15 cellular contexts compared by ENCODE assay signal in genomic region chr6:75933387-75933975, GRCh38.
"Had no signal": no experiment of that assay in that cellular context is flagged by ENCODE, and none has a peak within 500 bp of the region (broad histone marks: within the 10 kb centered on the region; RNA-seq: fewer than 3 reads in every experiment).

No MANE protein-coding gene starts in this region.

- H3K9me3 ChIP-seq: body of pancreas, ovary, thoracic aorta, vagina had no signal

- H3K36me3 ChIP-seq: ovary, thoracic aorta, vagina had no signal

- ATAC-seq: activated CD8-positive, alpha-beta memory T cell treated with anti-CD3 and anti-CD28 coated beads, Interleukin-2, amount 10 ng/mL, durations not matched to agents 7 days and 5 days; activated naive CD4-positive, alpha-beta T cell treated with anti-CD3 and anti-CD28 coated beads, Interleukin-2, amount 50 U/mL, for 72 hours; body of pancreas had no signal

- H3K27ac ChIP-seq: body of pancreas, ovary, thoracic aorta, vagina had no signal

- DNase-seq: activated CD4-positive, alpha-beta T cell treated with anti-CD3 and anti-CD28 coated beads for 1 hour; activated CD4-positive, alpha-beta T cell treated with anti-CD3 and anti-CD28 coated beads, Interleukin-2, amount 50 U/mL, for 48 hours; activated CD8-positive, alpha-beta memory T cell treated with anti-CD3 and anti-CD28 coated beads, Interleukin-2, amount 10 ng/mL, durations not matched to agents 7 days and 5 days; activated effector memory CD4-positive, alpha-beta T cell treated with anti-CD3 and anti-CD28 coated beads, Interleukin-2, amount 50 U/mL, for 16 hours; activated T-cell treated with anti-CD3 and anti-CD28 coated beads, Interleukin-2, amount 50 U/mL, for 24 hours; amniotic stem cell; body of pancreas; dermis blood vessel endothelial cell; endodermal cell; stimulated activated CD4-positive, alpha-beta T cell treated with anti-CD3 and anti-CD28 coated beads, Interleukin-15, amount 100 ng/mL, for 24 hours; stimulated activated CD4-positive, alpha-beta T cell treated with anti-CD3 and anti-CD28 coated beads, Interleukin-4, amount 100 ng/mL, for 24 hours had no signal

- H3K4me3 ChIP-seq: body of pancreas, ovary, thoracic aorta, vagina had no signal

- H3K27me3 ChIP-seq: body of pancreas, ovary, vagina had no signal
